13 cellular contexts compared by ENCODE assay signal in the genomic region with DNA sequence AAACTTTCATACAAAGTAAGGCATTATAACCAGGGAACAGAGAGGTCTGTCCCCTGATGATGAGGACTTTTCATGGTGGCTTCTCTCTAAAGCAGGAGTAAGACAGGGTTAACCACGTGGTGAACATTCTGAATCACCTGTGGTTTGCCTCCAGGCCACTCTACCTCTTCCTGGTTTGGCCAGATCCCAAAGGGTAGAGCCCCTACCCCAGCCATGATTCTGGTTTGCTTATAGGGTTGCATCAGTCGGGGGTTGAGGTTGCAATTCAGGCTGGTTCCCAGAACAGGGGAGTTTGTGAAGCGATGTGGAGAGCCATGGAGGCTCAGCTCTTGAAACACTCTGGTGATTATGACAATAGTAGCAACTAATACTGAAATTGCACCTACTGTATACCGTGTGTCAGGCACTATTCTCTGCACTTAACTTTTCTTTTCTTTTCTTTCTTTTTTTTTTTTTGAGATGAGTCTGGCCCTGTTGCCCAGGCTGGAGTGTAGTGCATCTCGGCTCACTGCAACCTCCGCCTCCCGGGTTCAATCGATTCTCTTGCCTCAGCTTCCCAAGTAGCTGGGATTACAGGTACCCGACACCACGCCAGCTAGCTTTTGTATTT. TPM values are rescaled to one million over a fixed set of nuclear protein-coding genes. Genes with fewer than 3 reads are reported as not detected.
DNase-seq lines count a peak whose midpoint lies in the region; ATAC-seq and TF ChIP-seq lines count a peak whose summit lies in the region.
"Had no signal": no experiment of that assay in that cellular context is flagged by ENCODE, and none has a peak within 500 bp of the region (broad histone marks: within the 10 kb centered on the region; RNA-seq: fewer than 3 reads in every experiment).

No MANE protein-coding gene starts in this region.

- no peak overlapping the region for H3K23ac ChIP-seq in trophoblast cell (ENCODE audit: low read length)

- CTCF ChIA-PET in activated naive CD4-positive, alpha-beta T cell treated with anti-CD3 and anti-CD28 coated beads for 36 hours (lab: Charles Lee): interaction anchor here (0.6 to 2.3 kb wide), 3 partner anchors 12 to 123 kb away, joined by 3 to 10 read pairs (median 4); no protein-coding TSS in a partner anchor
- CTCF ChIA-PET in activated CD8-positive, alpha-beta T cell treated with anti-CD3 and anti-CD28 coated beads for 36 hours (lab: Charles Lee): interaction anchor here (1.3 to 1.6 kb wide), 2 partner anchors 95 to 133 kb away, joined by 3 to 4 read pairs; no protein-coding TSS in a partner anchor

- POLR2A ChIA-PET in activated CD8-positive, alpha-beta T cell treated with anti-CD3 and anti-CD28 coated beads for 36 hours (lab: Charles Lee): interaction anchor here (0.6 kb wide), 1 partner anchor 103 kb away, joined by 3 read pairs; no protein-coding TSS in a partner anchor

- no peak overlapping the region for H3K4me2 ChIP-seq in trophoblast cell (ENCODE audit: low read length)

- H3K27ac ChIP-seq in trophoblast cell (ENCODE audit: low read depth, low read length): no peak overlapping the region
- H3K27ac ChIP-seq: colonic mucosa had no signal

- no peak overlapping the region for H3K18ac ChIP-seq in trophoblast cell (ENCODE audit: low read length)

- no peak overlapping the region for H3K4ac ChIP-seq in trophoblast cell (ENCODE audit: low read depth, low read length)

- no peaks in the 10 kb centered on the region for H3K36me3 Mint-ChIP-seq in activated naive CD4-positive, alpha-beta T cell treated with anti-CD3 and anti-CD28 coated beads for 36 hours (ENCODE audit: low read depth)
- H3K36me3 Mint-ChIP-seq in activated CD8-positive, alpha-beta T cell treated with anti-CD3 and anti-CD28 coated beads for 36 hours (ENCODE audit: low read depth): no peaks in the 10 kb centered on the region
- peaks cover 22% of the 10 kb centered on the region for H3K36me3 Mint-ChIP-seq in stimulated activated effector memory CD8-positive, alpha-beta T cell treated with anti-CD3 and anti-CD28 coated beads, Interleukin-12 subunit alpha, Interleukin-12 subunit beta, amount 100 ng/mL, for 72 hours

- no peak overlapping the region for H2BK5ac ChIP-seq in trophoblast cell (ENCODE audit: low read depth, low read length, poor library complexity)

- TF ChIP-seq CTCF in activated CD8-positive, alpha-beta T cell treated with anti-CD3 and anti-CD28 coated beads for 36 hours (IDR thresholded peaks at IDR 0.05): no peak

- no peaks in the 10 kb centered on the region for H3K9me3 Mint-ChIP-seq in activated naive CD4-positive, alpha-beta T cell treated with anti-CD3 and anti-CD28 coated beads for 36 hours
- H3K9me3 Mint-ChIP-seq in activated CD8-positive, alpha-beta T cell treated with anti-CD3 and anti-CD28 coated beads for 36 hours: no peaks in the 10 kb centered on the region
- H3K9me3 Mint-ChIP-seq in stimulated activated effector memory CD8-positive, alpha-beta T cell treated with anti-CD3 and anti-CD28 coated beads, Interleukin-12 subunit alpha, Interleukin-12 subunit beta, amount 100 ng/mL, for 72 hours: no peaks in the 10 kb centered on the region

- H3K27me3 Mint-ChIP-seq in activated naive CD4-positive, alpha-beta T cell treated with anti-CD3 and anti-CD28 coated beads for 36 hours (ENCODE audit: low read depth): peaks cover 4% of the 10 kb centered on the region
- no peaks in the 10 kb centered on the region for H3K27me3 Mint-ChIP-seq in activated CD8-positive, alpha-beta T cell treated with anti-CD3 and anti-CD28 coated beads for 36 hours

- H3K27ac Mint-ChIP-seq in activated naive CD4-positive, alpha-beta T cell treated with anti-CD3 and anti-CD28 coated beads for 36 hours: no peak overlapping the region
- H3K27ac Mint-ChIP-seq in activated CD8-positive, alpha-beta T cell treated with anti-CD3 and anti-CD28 coated beads for 36 hours: peak overlapping the region; percentile 37
- peak overlapping the region; percentile 69 for H3K27ac Mint-ChIP-seq in stimulated activated effector memory CD8-positive, alpha-beta T cell treated with anti-CD3 and anti-CD28 coated beads, Interleukin-12 subunit alpha, Interleukin-12 subunit beta, amount 100 ng/mL, for 72 hours

- peaks cover 0 to 4% of the 10 kb centered on the region in 2 experiments for H3K4me1 ChIP-seq in trophoblast cell (ENCODE audit: control insufficient read depth in 1 of 2, insufficient read depth in 2 of 2, low read length in 2 of 2)
- H3K4me1 ChIP-seq: colonic mucosa had no signal

- no peak overlapping the region for H3K4me3 Mint-ChIP-seq in activated naive CD4-positive, alpha-beta T cell treated with anti-CD3 and anti-CD28 coated beads for 36 hours
- H3K4me3 Mint-ChIP-seq in activated CD8-positive, alpha-beta T cell treated with anti-CD3 and anti-CD28 coated beads for 36 hours: no peak overlapping the region
- H3K4me3 Mint-ChIP-seq in stimulated activated effector memory CD8-positive, alpha-beta T cell treated with anti-CD3 and anti-CD28 coated beads, Interleukin-12 subunit alpha, Interleukin-12 subunit beta, amount 100 ng/mL, for 72 hours: peak overlapping the region; percentile 11

- intact Hi-C loops in activated naive CD4-positive, alpha-beta T cell treated with anti-CD3 and anti-CD28 coated beads for 36 hours (cut with micrococcal nuclease): loop anchor here (2.0 kb wide), 1 partner anchor 54 kb away; a partner anchor contains a TSS
- intact Hi-C loops in activated CD8-positive, alpha-beta T cell treated with anti-CD3 and anti-CD28 coated beads for 36 hours (cut with micrococcal nuclease): no loop called here

- no CpG with 5 or more reads among the region's 10 CpGs for WGBS in trophoblast cell (ENCODE audit: extremely low coverage, insufficient coverage, insufficient read length)

- no peak overlapping the region for H3K9ac ChIP-seq in trophoblast cell (ENCODE audit: low read length)

- H4K12ac ChIP-seq in trophoblast cell (ENCODE audit: low read depth, low read length): no peak overlapping the region

- no peaks in the 10 kb centered on the region for H3K79me2 ChIP-seq in trophoblast cell (ENCODE audit: control insufficient read depth, insufficient read depth, low read length, poor library complexity)

- peak; percentile 74 for DNase-seq in activated naive CD4-positive, alpha-beta T cell treated with anti-CD3 and anti-CD28 coated beads for 36 hours
- DNase-seq in activated naive CD4-positive, alpha-beta T cell (lab: John Stamatoyannopoulos, UW): no peak
- peak; percentile 83 for DNase-seq in activated CD8-positive, alpha-beta T cell treated with anti-CD3 and anti-CD28 coated beads for 36 hours
- peak; percentile 42 to 92 for DNase-seq in stimulated activated effector memory CD8-positive, alpha-beta T cell treated with anti-CD3 and anti-CD28 coated beads, Interleukin-12 subunit alpha, Interleukin-12 subunit beta, amount 100 ng/mL, for 72 hours (ENCODE audit: low spot score in 2 of 2)
- DNase-seq in trophoblast cell (no peak), NCI-H524 (lab: John Stamatoyannopoulos, UW) (no peak)
- DNase-seq: activated CD4-positive, alpha-beta T cell treated with anti-CD3 and anti-CD28 coated beads for 1 hour; colonic mucosa; hippocampal formation; NCI-H446 had no signal

- no peaks in the 10 kb centered on the region for H3K79me1 ChIP-seq in trophoblast cell (ENCODE audit: low read length)

- peaks cover 23% of the 10 kb centered on the region for H3K27me3 ChIP-seq in trophoblast cell (ENCODE audit: insufficient read depth, low read length)

- no peak overlapping the region for H2BK12ac ChIP-seq in trophoblast cell (ENCODE audit: low read length)

- no peak overlapping the region for H2BK120ac ChIP-seq in trophoblast cell (ENCODE audit: insufficient read depth, low read length, poor library complexity)

- H4K91ac ChIP-seq in trophoblast cell (ENCODE audit: low read depth, low read length): no peak overlapping the region

- H2AFZ ChIP-seq in trophoblast cell (ENCODE audit: insufficient read depth, low read length, poor library complexity): no peak overlapping the region

- H3K4me3 ChIP-seq in trophoblast cell (ENCODE audit: low read depth, low read length): no peak overlapping the region
- H3K4me3 ChIP-seq: colonic mucosa had no signal

- H3K36me3 ChIP-seq in trophoblast cell (ENCODE audit: control insufficient read depth in 1 of 2, insufficient read depth in 2 of 2, low read length in 2 of 2): no peaks in the 10 kb centered on the region
- H3K36me3 ChIP-seq: colonic mucosa had no signal

- no peak overlapping the region for H2AK5ac ChIP-seq in trophoblast cell (ENCODE audit: low read length)

- H4K8ac ChIP-seq in trophoblast cell (ENCODE audit: low read depth, low read length): no peak overlapping the region

- peak; percentile 28 for ATAC-seq in HG03135 (IDR thresholded peaks at IDR 0.05; ENCODE audit: unreplicated experiment)
- ATAC-seq in activated CD8-positive, alpha-beta T cell treated with anti-CD3 and anti-CD28 coated beads for 36 hours: peak; percentile 79
- peak; percentile 93 for ATAC-seq in stimulated activated effector memory CD8-positive, alpha-beta T cell treated with anti-CD3 and anti-CD28 coated beads, Interleukin-12 subunit alpha, Interleukin-12 subunit beta, amount 100 ng/mL, for 72 hours
- ATAC-seq in GM21447 (IDR thresholded peaks at IDR 0.05; ENCODE audit: unreplicated experiment): no peak

- no peak overlapping the region for H3K14ac ChIP-seq in trophoblast cell (ENCODE audit: low read length)

- peaks cover 23% of the 10 kb centered on the region for H3K4me1 Mint-ChIP-seq in activated naive CD4-positive, alpha-beta T cell treated with anti-CD3 and anti-CD28 coated beads for 36 hours (ENCODE audit: low read depth)
- peaks cover 36% of the 10 kb centered on the region for H3K4me1 Mint-ChIP-seq in activated CD8-positive, alpha-beta T cell treated with anti-CD3 and anti-CD28 coated beads for 36 hours (ENCODE audit: low read depth)
- H3K4me1 Mint-ChIP-seq in stimulated activated effector memory CD8-positive, alpha-beta T cell treated with anti-CD3 and anti-CD28 coated beads, Interleukin-12 subunit alpha, Interleukin-12 subunit beta, amount 100 ng/mL, for 72 hours: peaks cover 45% of the 10 kb centered on the region

- peaks cover 5% of the 10 kb centered on the region for H3K9me3 ChIP-seq in trophoblast cell (ENCODE audit: insufficient read depth, low read depth, low read length)
- H3K9me3 ChIP-seq: colonic mucosa had no signal

RNA-seq across cellular contexts. Expression of a gene that starts 8.3 kb away (rescaled TPM):
- total RNA-seq in activated naive CD4-positive, alpha-beta T cell treated with anti-CD3 and anti-CD28 coated beads for 36 hours: not detected
- total RNA-seq in activated CD8-positive, alpha-beta T cell treated with anti-CD3 and anti-CD28 coated beads for 36 hours: under 1 TPM; 0.25 TPM
- polyA plus RNA-seq in trophoblast cell (2013): 0.01 TPM in 2 replicates
- total RNA-seq: myocyte had no signal

RNA-seq across cellular contexts. Expression of a gene that starts 36.8 kb away (rescaled TPM):
- 1 to 10 TPM; 4.9 to 5.2 TPM for total RNA-seq in activated naive CD4-positive, alpha-beta T cell treated with anti-CD3 and anti-CD28 coated beads for 36 hours
- 1 to 10 TPM; 4.6 to 4.8 TPM for total RNA-seq in activated CD8-positive, alpha-beta T cell treated with anti-CD3 and anti-CD28 coated beads for 36 hours
- polyA plus RNA-seq in trophoblast cell (2013): 3.6 and 3.7 TPM in 2 replicates

RNA-seq across cellular contexts. Expression of a gene that starts 54.8 kb away (rescaled TPM):
- total RNA-seq in activated naive CD4-positive, alpha-beta T cell treated with anti-CD3 and anti-CD28 coated beads for 36 hours: 100 to 1,000 TPM; 178 to 209 TPM
- total RNA-seq in activated CD8-positive, alpha-beta T cell treated with anti-CD3 and anti-CD28 coated beads for 36 hours: 100 to 1,000 TPM; 130 to 133 TPM
- polyA plus RNA-seq in trophoblast cell (2013): 125 and 134 TPM in 2 replicates

Comparison
In these comparisons a context has a peak if more than half of its experiments do, and no peak if none do; other contexts are left out.
1. DNase-seq: peak in activated naive CD4-positive, alpha-beta T cell treated with anti-CD3 and anti-CD28 coated beads for 36 hours (single experiment), activated CD8-positive, alpha-beta T cell treated with anti-CD3 and anti-CD28 coated beads for 36 hours (single experiment) and stimulated activated effector memory CD8-positive, alpha-beta T cell treated with anti-CD3 and anti-CD28 coated beads, Interleukin-12 subunit alpha, Interleukin-12 subunit beta, amount 100 ng/mL, for 72 hours (2 of 2); none in activated naive CD4-positive, alpha-beta T cell (0 of 4), trophoblast cell (0 of 2) and NCI-H524 (0 of 2).